14 cellular contexts compared by ENCODE assay signal in genomic region chr20:33857722-33858563, GRCh38. TPM values are rescaled to one million over a fixed set of nuclear protein-coding genes. Genes with fewer than 3 reads are reported as not detected.
DNase-seq lines count a peak whose midpoint lies in the region; ATAC-seq and TF ChIP-seq lines count a peak whose summit lies in the region.
"Had no signal": no experiment of that assay in that cellular context is flagged by ENCODE, and none has a peak within 500 bp of the region (broad histone marks: within the 10 kb centered on the region; RNA-seq: fewer than 3 reads in every experiment).

No MANE protein-coding gene starts in this region.

- intact Hi-C loops in natural killer cell (cut with micrococcal nuclease): no loop called here

- ATAC-seq in activated T-helper 17 cell treated with anti-CD3 and anti-CD28 coated beads, Interleukin-2, amount 50 U/mL, for 72 hours (replicated peaks): no peak
- ATAC-seq in natural killer cell (no peak), HG02588 (IDR thresholded peaks at IDR 0.05; ENCODE audit: unreplicated experiment) (no peak)
- ATAC-seq: gastrocnemius medialis had no signal

- H3K27ac Mint-ChIP-seq in IgD-negative memory B cell (peak overlapping the region; percentile 47 to 94 (median 82)), natural killer cell (peak overlapping the region; percentile 32 to 90), HFFc6 (no peak overlapping the region)
- H3K27ac Mint-ChIP-seq in activated T-helper 17 cell treated with anti-CD3 and anti-CD28 coated beads, Interleukin-2, amount 50 U/mL, for 72 hours: peak overlapping the region; percentile 91
- H3K27ac Mint-ChIP-seq: neural progenitor cell had no signal

- H3K9me3 Mint-ChIP-seq in IgD-negative memory B cell (no peaks in the 10 kb centered on the region), natural killer cell (no peaks in the 10 kb centered on the region), HFFc6 (no peaks in the 10 kb centered on the region)
- no peaks in the 10 kb centered on the region for H3K9me3 Mint-ChIP-seq in activated T-helper 17 cell treated with anti-CD3 and anti-CD28 coated beads, Interleukin-2, amount 50 U/mL, for 72 hours
- H3K9me3 Mint-ChIP-seq: neural progenitor cell had no signal

- H3K36me3 Mint-ChIP-seq in IgD-negative memory B cell (no peaks in the 10 kb centered on the region), natural killer cell (no peaks in the 10 kb centered on the region), HFFc6 (ENCODE audit: low read depth) (peaks cover 16% of the 10 kb centered on the region)
- H3K36me3 Mint-ChIP-seq in activated T-helper 17 cell treated with anti-CD3 and anti-CD28 coated beads, Interleukin-2, amount 50 U/mL, for 72 hours (ENCODE audit: low read depth): peaks cover 39% of the 10 kb centered on the region

- H3K4me3 Mint-ChIP-seq in IgD-negative memory B cell (no peak overlapping the region), natural killer cell (no peak overlapping the region), HFFc6 (no peak overlapping the region)
- H3K4me3 Mint-ChIP-seq in activated T-helper 17 cell treated with anti-CD3 and anti-CD28 coated beads, Interleukin-2, amount 50 U/mL, for 72 hours: no peak overlapping the region
- H3K4me3 Mint-ChIP-seq: neural progenitor cell had no signal

- peaks cover 21 to 26% (median 24%) of the 10 kb centered on the region in 3 donors for H3K4me1 Mint-ChIP-seq in IgD-negative memory B cell
- H3K4me1 Mint-ChIP-seq in activated T-helper 17 cell treated with anti-CD3 and anti-CD28 coated beads, Interleukin-2, amount 50 U/mL, for 72 hours: peaks cover 28% of the 10 kb centered on the region
- H3K4me1 Mint-ChIP-seq in natural killer cell: peaks cover 14 to 27% of the 10 kb centered on the region in 2 donors
- H3K4me1 Mint-ChIP-seq in HFFc6 (ENCODE audit: low read depth): no peaks in the 10 kb centered on the region

- DNase-seq in DMS53 (lab: John Stamatoyannopoulos, UW): peak; percentile 13
- no peak for DNase-seq in DMS53 treated with DMSO at 0.1 percent for 48 hours (lab: John Stamatoyannopoulos, UW; ENCODE audit: unreplicated experiment)
- DNase-seq in natural killer cell: no peak
- no peak for DNase-seq in HFFc6
- no peak for DNase-seq in NCI-H226
- DNase-seq: gastrocnemius medialis; NCI-H1694 treated with DMSO at 0.1 percent for 48 hours; NCI-H510A; stimulated activated CD4-positive, alpha-beta T cell treated with anti-CD3 and anti-CD28 coated beads, Interleukin-1b, Interleukin-23, amount 100 ng/mL, for 48 hours; trophoblast cell had no signal

- H3K27me3 Mint-ChIP-seq in IgD-negative memory B cell (no peaks in the 10 kb centered on the region), natural killer cell (ENCODE audit: low read depth in 2 of 2) (no peaks in the 10 kb centered on the region), HFFc6 (ENCODE audit: insufficient read depth) (peaks cover 7% of the 10 kb centered on the region)
- no peaks in the 10 kb centered on the region for H3K27me3 Mint-ChIP-seq in activated T-helper 17 cell treated with anti-CD3 and anti-CD28 coated beads, Interleukin-2, amount 50 U/mL, for 72 hours

- no peak for TF ChIP-seq CTCF in natural killer cell (IDR thresholded peaks at IDR 0.05)
- no peak for TF ChIP-seq CTCF in HFFc6 (IDR thresholded peaks at IDR 0.05)

RNA-seq across cellular contexts. Expression of gene CHMP4B, which starts 46.8 kb away (rescaled TPM):
- polyA plus RNA-seq in IgD-negative memory B cell: 11.8 TPM
- 10 to 100 TPM; 57.6 to 63.5 TPM for total RNA-seq in activated T-helper 17 cell treated with anti-CD3 and anti-CD28 coated beads, Interleukin-2, amount 50 U/mL, for 72 hours
- 10 to 100 TPM; 63.7 to 74.0 (median 70.0) TPM for total RNA-seq in natural killer cell
- 10 to 100 TPM; 81.2 to 94.2 (median 86.1) TPM for total RNA-seq in HFFc6 (2021; fragmentation: NEBNext Ultra II Directional; extraction: Animal tissue kit (Norgen Biotek cat#: 25700))
